ENCODE assay signal across 9 cellular contexts in the genomic region with DNA sequence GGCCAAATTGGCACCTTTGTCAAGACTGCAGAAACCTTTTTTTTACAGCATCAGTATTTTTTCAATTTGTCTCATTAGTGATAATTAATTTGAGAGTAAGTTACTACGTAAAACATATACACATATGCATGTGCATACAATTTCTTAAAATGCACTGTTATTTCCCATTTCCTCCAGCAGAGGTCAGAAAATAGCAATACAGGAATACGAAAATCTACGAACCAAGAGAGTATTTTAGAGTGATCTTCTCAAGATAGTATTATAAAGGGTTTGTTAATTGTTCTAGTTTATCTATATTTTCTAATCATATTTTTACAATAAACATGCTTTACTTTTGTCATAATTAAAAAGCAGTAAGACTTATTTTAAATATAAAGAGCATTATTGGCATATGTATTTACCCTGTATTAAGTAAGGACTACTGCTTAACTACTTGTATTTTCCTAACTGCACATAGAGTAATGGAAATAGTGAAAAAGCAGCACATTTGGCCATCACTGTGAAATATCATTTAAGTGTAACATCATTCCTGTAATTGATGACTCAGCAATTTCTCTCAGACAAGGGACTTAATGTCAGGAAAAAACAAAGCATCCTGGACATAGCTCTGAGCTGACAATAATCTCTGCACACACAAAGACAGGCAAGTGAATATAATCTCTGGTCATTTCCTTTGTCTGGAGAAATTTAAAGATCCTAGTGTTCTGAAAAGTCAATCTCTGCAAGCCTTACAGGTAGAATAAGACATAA. TPM values are rescaled to one million over a fixed set of nuclear protein-coding genes. Genes with fewer than 3 reads are reported as not detected.
DNase-seq lines count a peak whose midpoint lies in the region; ATAC-seq, FAIRE-seq and TF ChIP-seq lines count a peak whose summit lies in the region.
"Had no signal": no experiment of that assay in that cellular context is flagged by ENCODE, and none has a peak within 500 bp of the region (broad histone marks: within the 10 kb centered on the region; RNA-seq: fewer than 3 reads in every experiment).

No MANE protein-coding gene starts in this region.

- no peaks in the 10 kb centered on the region for H3K9me3 Mint-ChIP-seq in T-cell

- no peaks in the 10 kb centered on the region for H3K4me1 ChIP-seq in pancreas

- H3K27ac ChIP-seq in pancreas: no peak overlapping the region

- no peak overlapping the region for H3K4me3 Mint-ChIP-seq in T-cell

- FAIRE-seq in pancreas (lab: Jason Lieb, UNC): peak; percentile 99

- no peaks in the 10 kb centered on the region for H3K36me3 ChIP-seq in pancreas

- H3K27me3 ChIP-seq in pancreas: peaks cover 4 to 12% (median 4%) of the 10 kb centered on the region in 4 donors

- no peak overlapping the region for H3K27ac Mint-ChIP-seq in T-cell

- peak; percentile 22 to 56 (median 52) for TF ChIP-seq CTCF in pancreas (IDR thresholded peaks at IDR 0.05)

- peak; percentile 26 for DNase-seq in NCI-H2196 (lab: John Stamatoyannopoulos, UW; ENCODE audit: unreplicated experiment)
- DNase-seq in NCI-H2196 treated with DMSO at 0.1 percent for 48 hours (lab: John Stamatoyannopoulos, UW; ENCODE audit: unreplicated experiment): no peak
- DNase-seq in NCI-H446 (lab: John Stamatoyannopoulos, UW): peak; percentile 4 to 46
- peak; percentile 51 for DNase-seq in dermis blood vessel endothelial cell
- DNase-seq in pancreas: no peak
- no peak for DNase-seq in T-cell

- no peak overlapping the region for H3K4me3 ChIP-seq in pancreas

- CTCF ChIA-PET in T-cell (lab: Charles Lee): interaction anchor here in 1 of 2 donors (1.2 kb wide), 1 partner anchor 1350 kb away, joined by 4 read pairs; no protein-coding TSS in a partner anchor

- POLR2A ChIA-PET in T-cell (lab: Charles Lee): interaction anchor here in 1 of 2 donors (0.8 kb wide), 1 partner anchor 1171 kb away, joined by 4 read pairs; no protein-coding TSS in a partner anchor

- ATAC-seq in pancreas (peak in 3 of 4 donors; percentile 53 to 62 (median 54)), GM18502 (IDR thresholded peaks at IDR 0.05; ENCODE audit: poor library complexity, unreplicated experiment) (no peak), HG03378 (IDR thresholded peaks at IDR 0.05; ENCODE audit: unreplicated experiment) (no peak), T-cell (replicated peaks in 1 of 4) (no peak)

- intact Hi-C loops in pancreas (cut with DNase I): loop anchor here in 2 of 3 donors (10.0 kb wide), 2 partner anchors 62 to 98 kb away; no protein-coding TSS in a partner anchor

- H3K4me1 Mint-ChIP-seq in T-cell: peaks cover 0 to 2% (median 0%) of the 10 kb centered on the region in 3 donors

- H3K27me3 Mint-ChIP-seq in T-cell: peaks cover 7 to 30% of the 10 kb centered on the region in 2 donors

- 7 to 17% methylated on average over 3 of the region's 3 CpGs for WGBS in pancreas, 2 donors

- H3K36me3 Mint-ChIP-seq in T-cell: no peaks in the 10 kb centered on the region

- no peaks in the 10 kb centered on the region for H3K9me3 ChIP-seq in pancreas

RNA-seq across cellular contexts. Expression of a gene that starts 45.6 kb away (rescaled TPM):
- total RNA-seq in dermis blood vessel endothelial cell: 0.23 TPM in 1 of 2 replicates, not detected in the other
- 10 to 100 TPM in 1 of 6 donors, 1 to 10 TPM in 5; 3.1 to 10.7 (median 5.7) TPM for total RNA-seq in pancreas
- 10 to 100 TPM in 1 of 2 donors, 1 to 10 TPM in 1; 4.9 to 15.1 TPM for polyA plus RNA-seq in pancreas
- total RNA-seq in T-cell: under 1 TPM in 3 of 5 donors, not detected in 2; 0.13 to 0.20 (median 0.16) TPM
- total RNA-seq: activated CD8-positive, alpha-beta memory T cell treated with anti-CD3 and anti-CD28 coated beads for 36 hours had no signal

Comparison
In these comparisons a context has a peak if more than half of its experiments do, and no peak if none do; other contexts are left out.
1. DNase-seq: peak in NCI-H2196 (single experiment), NCI-H446 (2 of 2) and dermis blood vessel endothelial cell (single experiment); none in NCI-H2196 treated with DMSO at 0.1 percent for 48 hours (single experiment), pancreas (0 of 6) and T-cell (0 of 34).
2. ATAC-seq: peak in pancreas (3 of 4); none in GM18502 (single experiment), HG03378 (single experiment) and T-cell (0 of 4).